In genomic region chr9:133994359-133995011, GRCh38 we compare ENCODE assay signal across 7 cellular contexts. TPM values are rescaled to one million over a fixed set of nuclear protein-coding genes. Genes with fewer than 3 reads are reported as not detected.
DNase-seq lines count a peak whose midpoint lies in the region; TF ChIP-seq lines count a peak whose summit lies in the region.

No MANE protein-coding gene starts in this region.

- peak overlapping the region; percentile 99 for H3K4me2 ChIP-seq in smooth muscle cell

- H3K9me3 ChIP-seq in smooth muscle cell (replicated peaks; ENCODE audit: low read depth): no peaks in the 10 kb centered on the region

- 13% methylated on average over 11 of the region's 11 CpGs for WGBS in smooth muscle cell (ENCODE audit: low lambda C conversion rate)

- H3K79me2 ChIP-seq in smooth muscle cell (ENCODE audit: low read depth): peaks cover 22% of the 10 kb centered on the region

- no peak overlapping the region for H3K4me3 ChIP-seq in GM12864 (ENCODE audit: low read depth, low read length)
- no peak overlapping the region for H3K4me3 ChIP-seq in smooth muscle cell

- no peak for DNase-seq in GM12864 (ENCODE audit: low read depth)
- DNase-seq in NAMALWA (ENCODE audit: low spot score): peak; percentile 80
- peak; percentile 47 for DNase-seq in T1000 (lab: John Stamatoyannopoulos, UW)
- peak in 49 of 56 donors; percentile 19 to 82 (median 55) for DNase-seq in amygdala (lab: John Stamatoyannopoulos, UW)
- DNase-seq in hepatic stellate cell (ENCODE audit: low spot score): peak; percentile 85
- peak; percentile 51 for DNase-seq in smooth muscle cell (lab: John Stamatoyannopoulos, UW; ENCODE audit: unreplicated experiment)
- no peak for DNase-seq in GDM1 (lab: John Stamatoyannopoulos, UW)

- H4K20me1 ChIP-seq in smooth muscle cell (ENCODE audit: low read depth): peaks cover 26% of the 10 kb centered on the region

- no peak overlapping the region for H2AFZ ChIP-seq in smooth muscle cell (ENCODE audit: low read depth)

- peaks cover 18% of the 10 kb centered on the region for H3K4me1 ChIP-seq in smooth muscle cell (ENCODE audit: low read depth)

- no peaks in the 10 kb centered on the region for H3F3A ChIP-seq in smooth muscle cell (ENCODE audit: low read depth)

- H3K36me3 ChIP-seq in smooth muscle cell (ENCODE audit: low read depth): no peaks in the 10 kb centered on the region

- no peak overlapping the region for H3K9ac ChIP-seq in smooth muscle cell (ENCODE audit: low read depth)

- TF ChIP-seq CTCF in GM12864 (IDR thresholded peaks at IDR 0.05; ENCODE audit: low read depth, low read length, missing control alignments): peak; percentile 95
- TF ChIP-seq CTCF in smooth muscle cell (IDR thresholded peaks at IDR 0.05; ENCODE audit: borderline replicate concordance, insufficient read depth, poor library complexity, severe bottlenecking): peak; percentile 99

- no peaks in the 10 kb centered on the region for H3K27me3 ChIP-seq in smooth muscle cell (ENCODE audit: low read depth)

- no peak overlapping the region for H3K27ac ChIP-seq in smooth muscle cell (ENCODE audit: low read depth)

RNA-seq across cellular contexts. Expression of gene VAV2, which starts 2.4 kb away (rescaled TPM):
- 26.2 and 27.4 TPM in 2 replicates for total RNA-seq in smooth muscle cell
- 35.3 and 59.4 TPM in 2 replicates for polyA plus RNA-seq in smooth muscle cell

RNA-seq across cellular contexts. Expression of gene BRD3OS, which starts 30.8 kb away (rescaled TPM):
- 10.9 and 16.1 TPM in 2 replicates for total RNA-seq in smooth muscle cell
- polyA plus RNA-seq in smooth muscle cell: 16.0 and 17.8 TPM in 2 replicates

Comparison
In these comparisons a context has a peak if more than half of its experiments do, and no peak if none do; other contexts are left out.
1. DNase-seq: peak in NAMALWA (single experiment), T1000 (single experiment), amygdala (49 of 56), hepatic stellate cell (single experiment) and smooth muscle cell (single experiment); none in GM12864 (single experiment) and GDM1 (single experiment).